8 cellular contexts compared by ENCODE assay signal in genomic region chrX:119698835-119699234, GRCh38. TPM values are rescaled to one million over a fixed set of nuclear protein-coding genes. Genes with fewer than 3 reads are reported as not detected.
A peak's percentile ranks its signal among the peaks of the same experiment; 100 is the strongest.
DNase-seq lines count a peak whose midpoint lies in the region; ATAC-seq and TF ChIP-seq lines count a peak whose summit lies in the region.

No MANE protein-coding gene starts in this region.

- peak; percentile 67 for DNase-seq in AG08396 (ENCODE audit: low spot score)
- no peak for DNase-seq in GM12864 (ENCODE audit: low read depth)
- DNase-seq in NCI-H2081 treated with DMSO at 0.1 percent for 48 hours (lab: John Stamatoyannopoulos, UW): peak; percentile 18
- no peak for DNase-seq in adrenal gland
- peak; percentile 83 for DNase-seq in left kidney (ENCODE audit: low read depth, low spot score)
- no peak for DNase-seq in activated gamma-delta T cell (lab: John Stamatoyannopoulos, UW)

- H3K4me3 ChIP-seq in GM12864 (ENCODE audit: low read depth, low read length) (no peak overlapping the region), adrenal gland (no peak overlapping the region)

- no peak for TF ChIP-seq POLR2A in adrenal gland (IDR thresholded peaks at IDR 0.05)

- H3K27me3 ChIP-seq in adrenal gland: no peaks in the 10 kb centered on the region

- no peaks in the 10 kb centered on the region for H3K9me3 ChIP-seq in adrenal gland (replicated peaks in 1 of 3)

- peaks cover 0 to 6% of the 10 kb centered on the region in 2 donors for H3K4me1 ChIP-seq in adrenal gland (replicated peaks in 1 of 2)

- intact Hi-C loops in adrenal gland (cut with DNase I): loop anchor here in 1 of 2 donors (10.0 kb wide), 1 partner anchor 84 kb away; no protein-coding TSS in a partner anchor

- H3K27ac ChIP-seq in adrenal gland: no peak overlapping the region

- ATAC-seq in HG03457 (IDR thresholded peaks at IDR 0.05; ENCODE audit: unreplicated experiment) (no peak), HG02623 (IDR thresholded peaks at IDR 0.05; ENCODE audit: unreplicated experiment) (no peak)

- TF ChIP-seq CTCF in GM12864 (IDR thresholded peaks at IDR 0.05; ENCODE audit: low read depth, low read length, missing control alignments) (peak; percentile 59), adrenal gland (IDR thresholded peaks at IDR 0.05) (peak in 5 of 6 experiments; percentile 37 to 60 (median 53))

- no peaks in the 10 kb centered on the region for H3K36me3 ChIP-seq in adrenal gland (replicated peaks in 1 of 2)

RNA-seq across cellular contexts. Expression of gene SEPTIN6, which starts 5.9 kb away (rescaled TPM):
- 100 to 1,000 TPM in 7 of 8 donors, 10 to 100 TPM in 1; 86.5 to 204 (median 128) TPM for total RNA-seq in adrenal gland
- polyA plus RNA-seq in adrenal gland: 100 to 1,000 TPM in 1 of 3 donors, 10 to 100 TPM in 2; 42.4 to 332 (median 78.6) TPM

RNA-seq across cellular contexts. Expression of gene SOWAHD, which starts 59.6 kb away (rescaled TPM):
- 1 to 10 TPM in 6 of 8 donors, under 1 TPM in 1, not detected in 1; 0.53 to 5.9 (median 1.5) TPM for total RNA-seq in adrenal gland
- polyA plus RNA-seq in adrenal gland: 1 to 10 TPM in 1 of 3 donors, under 1 TPM in 2; 0.13 to 1.4 (median 0.47) TPM

Comparison
In these comparisons a context has a peak if more than half of its experiments do, and no peak if none do; other contexts are left out.
1. DNase-seq: peak in AG08396 (single experiment), NCI-H2081 treated with DMSO at 0.1 percent for 48 hours (single experiment) and left kidney (single experiment); none in GM12864 (single experiment), adrenal gland (0 of 7) and activated gamma-delta T cell (single experiment).